10 cellular contexts compared by ENCODE assay signal in genomic region chr15:32683906-32684584, GRCh38. TPM values are rescaled to one million over a fixed set of nuclear protein-coding genes. Genes with fewer than 3 reads are reported as not detected.
DNase-seq lines count a peak whose midpoint lies in the region; ATAC-seq and TF ChIP-seq lines count a peak whose summit lies in the region.
"Had no signal": no experiment of that assay in that cellular context is flagged by ENCODE, and none has a peak within 500 bp of the region (broad histone marks: within the 10 kb centered on the region; RNA-seq: fewer than 3 reads in every experiment).

No MANE protein-coding gene starts in this region.

- H3K27me3 ChIP-seq in BLaER1 (no peaks in the 10 kb centered on the region), lower lobe of right lung (ENCODE audit: low read depth) (no peaks in the 10 kb centered on the region)
- no peaks in the 10 kb centered on the region for H3K27me3 ChIP-seq in CD4-positive, alpha-beta T cell (ENCODE audit: control insufficient read depth, insufficient read depth, low read length)

- peaks cover 17% of the 10 kb centered on the region for H3K36me3 Mint-ChIP-seq in mesothelial cell of epicardium
- H3K36me3 Mint-ChIP-seq in CD4-positive, alpha-beta T cell (ENCODE audit: low read depth), result no peaks in the 10 kb centered on the region

- in situ Hi-C loops in astrocyte of the cerebellum (cut with HindIII; ENCODE audit: low sequenced_read_pairs), result no loop called here

- TF ChIP-seq CTCF in astrocyte of the cerebellum (IDR thresholded peaks at IDR 0.05; ENCODE audit: low read depth, low read length, missing control alignments) (no peak), lower lobe of right lung (IDR thresholded peaks at IDR 0.05) (no peak), mesothelial cell of epicardium (IDR thresholded peaks at IDR 0.05; ENCODE audit: unreplicated experiment) (no peak)
- TF ChIP-seq CTCF in CD4-positive, alpha-beta T cell (IDR thresholded peaks at IDR 0.05), result no peak

- H3K4me1 ChIP-seq in BLaER1, result peaks cover 19% of the 10 kb centered on the region
- peaks cover 7% of the 10 kb centered on the region for H3K4me1 ChIP-seq in lower lobe of right lung

- peak overlapping the region; percentile 31 for H3K4me2 ChIP-seq in BLaER1

- DNase-seq in Kasumi-1 (lab: John Stamatoyannopoulos, UW) (peak; percentile 61 to 79), astrocyte of the cerebellum (ENCODE audit: low read depth) (peak; percentile 96), lower lobe of right lung (no peak), medulla oblongata (ENCODE audit: extremely low spot score) (no peak), mesothelial cell of epicardium (ENCODE audit: low spot score in 2 of 2, unreplicated experiment in 2 of 2) (no peak)
- DNase-seq in CD4-positive, alpha-beta T cell, result no peak
- no peak for DNase-seq in activated CD4-positive, alpha-beta T cell treated with anti-CD3 and anti-CD28 coated beads, Interleukin-2, amount 50 U/mL, for 1 hour
- DNase-seq: NCI-H526 treated with DMSO at 0.1 percent for 48 hours had no signal

- no peaks in the 10 kb centered on the region for H4K20me1 ChIP-seq in BLaER1

- POLR2A ChIA-PET in CD4-positive, alpha-beta T cell (lab: Charles Lee), result no interaction called here

- no peak overlapping the region for H3K4me3 ChIP-seq in BLaER1
- no peak overlapping the region for H3K4me3 ChIP-seq in astrocyte of the cerebellum (ENCODE audit: low read depth, low read length)
- no peak overlapping the region for H3K4me3 ChIP-seq in lower lobe of right lung

- no peak overlapping the region for H3K4me3 Mint-ChIP-seq in mesothelial cell of epicardium
- H3K4me3 Mint-ChIP-seq in CD4-positive, alpha-beta T cell, result no peak overlapping the region

- no peak overlapping the region for H3K9ac ChIP-seq in BLaER1

- intact Hi-C loops in lower lobe of right lung (cut with DNase I), result no loop called here
- intact Hi-C loops in CD4-positive, alpha-beta T cell (cut with DNase I, micrococcal nuclease), result no loop called here

- H3K9me3 Mint-ChIP-seq in mesothelial cell of epicardium, result peaks cover 7% of the 10 kb centered on the region
- H3K9me3 Mint-ChIP-seq in CD4-positive, alpha-beta T cell, result no peaks in the 10 kb centered on the region

- H3K27me3 Mint-ChIP-seq in mesothelial cell of epicardium (ENCODE audit: low read depth), result no peaks in the 10 kb centered on the region
- H3K27me3 Mint-ChIP-seq in CD4-positive, alpha-beta T cell, result no peaks in the 10 kb centered on the region

- H3K27ac Mint-ChIP-seq in mesothelial cell of epicardium, result no peak overlapping the region
- no peak overlapping the region for H3K27ac Mint-ChIP-seq in CD4-positive, alpha-beta T cell

- H3K9me3 ChIP-seq in BLaER1 (no peaks in the 10 kb centered on the region; the same call in 1 of the 2 replicates), lower lobe of right lung (no peaks in the 10 kb centered on the region)
- H3K9me3 ChIP-seq in CD4-positive, alpha-beta T cell (ENCODE audit: control insufficient read depth, low read length), result no peaks in the 10 kb centered on the region

- no peak overlapping the region for H3K27ac ChIP-seq in BLaER1
- no peak overlapping the region for H3K27ac ChIP-seq in lower lobe of right lung
- H3K27ac ChIP-seq in CD4-positive, alpha-beta T cell (ENCODE audit: low read depth, low read length), result no peak overlapping the region

- ATAC-seq in lower lobe of right lung, result peak; percentile 74 to 77
- ATAC-seq in CD4-positive, alpha-beta T cell (ENCODE audit: poor library complexity), result no peak
- ATAC-seq: activated CD4-positive, CD25-positive, alpha-beta regulatory T cell treated with anti-CD3 and anti-CD28 coated beads, Interleukin-2, amount 50 U/mL, for 24 hours had no signal

- H3K36me3 ChIP-seq in BLaER1 (no peaks in the 10 kb centered on the region), lower lobe of right lung (no peaks in the 10 kb centered on the region)

- no peaks in the 10 kb centered on the region for H3K4me1 Mint-ChIP-seq in mesothelial cell of epicardium
- no peaks in the 10 kb centered on the region for H3K4me1 Mint-ChIP-seq in CD4-positive, alpha-beta T cell (ENCODE audit: low read depth)

- CTCF ChIA-PET in CD4-positive, alpha-beta T cell (lab: Charles Lee), result no interaction called here

RNA-seq across cellular contexts. Expression of gene GREM1, which starts 33.8 kb away (rescaled TPM):
- total RNA-seq in lower lobe of right lung, result 3.1 TPM
- total RNA-seq in mesothelial cell of epicardium, result 1.3 to 2.2 TPM (median 2.1 TPM) in 3 replicates
- not detected for total RNA-seq in CD4-positive, alpha-beta T cell

RNA-seq across cellular contexts. Expression of gene SCG5, which starts 42.5 kb away (rescaled TPM):
- total RNA-seq in lower lobe of right lung, result 0.65 TPM
- 53.7 to 55.4 TPM (median 54.2 TPM) in 3 replicates for total RNA-seq in mesothelial cell of epicardium
- total RNA-seq in CD4-positive, alpha-beta T cell, result not detected

Comparison
In these comparisons a context has a peak if more than half of its experiments do, and no peak if none do; other contexts are left out.
1. DNase-seq: peak in Kasumi-1 (2 of 2) and astrocyte of the cerebellum (single experiment); none in lower lobe of right lung (single experiment), medulla oblongata (single experiment), mesothelial cell of epicardium (0 of 2), CD4-positive, alpha-beta T cell (0 of 10) and activated CD4-positive, alpha-beta T cell treated with anti-CD3 and anti-CD28 coated beads, Interleukin-2, amount 50 U/mL, for 1 hour (single experiment).
2. RNA of gene SCG5, which starts 42.5 kb away (total RNA-seq): 53.7 to 55.4 TPM in mesothelial cell of epicardium; 0.65 TPM in lower lobe of right lung (single experiment) and not detected in CD4-positive, alpha-beta T cell; every median in the first group is over 10 times any median in the second.